31 cellular contexts compared by ENCODE assay signal in the genomic region with DNA sequence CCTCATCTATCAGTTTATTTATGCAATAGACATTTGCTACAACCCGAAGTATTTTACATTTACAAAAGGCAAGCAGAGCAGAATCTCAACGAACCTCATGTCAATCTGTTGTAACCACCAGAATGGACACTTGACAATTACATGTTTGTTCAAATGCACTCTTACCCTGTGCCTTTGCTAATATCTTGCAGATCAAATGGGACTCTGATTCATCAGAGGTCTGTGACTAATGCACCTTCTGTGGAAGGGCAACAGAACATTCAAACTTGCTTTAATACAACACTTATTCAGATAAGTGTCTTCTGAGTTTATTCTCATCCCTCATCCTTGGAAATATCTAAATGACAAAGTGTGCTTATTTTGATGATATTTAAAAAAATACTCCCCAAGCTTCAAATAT.
DNase-seq lines count a peak whose midpoint lies in the region; TF ChIP-seq lines count a peak whose summit lies in the region.
"Had no signal": no experiment of that assay in that cellular context is flagged by ENCODE, and none has a peak within 500 bp of the region (broad histone marks: within the 10 kb centered on the region; RNA-seq: fewer than 3 reads in every experiment).

No MANE protein-coding gene starts in this region.

- in situ Hi-C loops in astrocyte of the spinal cord (cut with HindIII; ENCODE audit: low sequenced_read_pairs): no loop called here

- H3K4me3 ChIP-seq in astrocyte of the spinal cord (ENCODE audit: low read depth, low read length): no peak overlapping the region
- H3K4me3 ChIP-seq: GM23338, left ventricle myocardium inferior, right atrium auricular region, SK-N-MC, smooth muscle cell, suprapubic skin, upper lobe of left lung had no signal

- DNase-seq in COLO829 (ENCODE audit: low spot score) (peak; percentile 56), LHCN-M2 (ENCODE audit: low read depth) (peak; percentile 0), astrocyte of the spinal cord (ENCODE audit: low read depth, low spot score) (peak; percentile 25), iris pigment epithelial cell (ENCODE audit: low read depth) (peak; percentile 17), NCI-H2171 (lab: John Stamatoyannopoulos, UW) (no peak), NCI-H1436 treated with DMSO at 0.1 percent for 48 hours (lab: John Stamatoyannopoulos, UW) (no peak), NCI-H774 (lab: John Stamatoyannopoulos, UW) (no peak), ureter (ENCODE audit: low spot score) (no peak)
- DNase-seq: activated B cell treated with CpG ODN at 0.5 μM for 24 hours; activated CD4-positive, alpha-beta T cell treated with anti-CD3 and anti-CD28 coated beads, Interleukin-2, amount 50 U/mL, for 1 hour; activated gamma-delta T cell; activated naive CD8-positive, alpha-beta T cell treated with anti-CD3 and anti-CD28 coated beads for 36 hours; activated T-cell treated with anti-CD3 and anti-CD28 coated beads, Interleukin-2, amount 50 U/mL, for 24 hours; aorta; central memory CD4-positive, alpha-beta T cell; dermis blood vessel endothelial cell; DND-41; endodermal cell; glutamatergic neuron; KBM-7; left ventricle myocardium inferior; MM.1S; NCI-H1417; NCI-H2081 treated with DMSO at 0.1 percent for 48 hours; stimulated activated naive CD4-positive, alpha-beta T cell treated with Interleukin-2 at 50 U/mL for 16 hours; upper lobe of left lung had no signal

- no peak for TF ChIP-seq CTCF in astrocyte of the spinal cord (IDR thresholded peaks at IDR 0.05; ENCODE audit: low read depth, low read length)

Comparison
In these comparisons a context has a peak if more than half of its experiments do, and no peak if none do; other contexts are left out.
1. DNase-seq: peak in COLO829 (single experiment), LHCN-M2 (single experiment), astrocyte of the spinal cord (single experiment) and iris pigment epithelial cell (single experiment); none in NCI-H2171 (single experiment), NCI-H1436 treated with DMSO at 0.1 percent for 48 hours (single experiment), NCI-H774 (single experiment) and ureter (single experiment).